7 cellular contexts compared by ENCODE assay signal in the genomic region with DNA sequence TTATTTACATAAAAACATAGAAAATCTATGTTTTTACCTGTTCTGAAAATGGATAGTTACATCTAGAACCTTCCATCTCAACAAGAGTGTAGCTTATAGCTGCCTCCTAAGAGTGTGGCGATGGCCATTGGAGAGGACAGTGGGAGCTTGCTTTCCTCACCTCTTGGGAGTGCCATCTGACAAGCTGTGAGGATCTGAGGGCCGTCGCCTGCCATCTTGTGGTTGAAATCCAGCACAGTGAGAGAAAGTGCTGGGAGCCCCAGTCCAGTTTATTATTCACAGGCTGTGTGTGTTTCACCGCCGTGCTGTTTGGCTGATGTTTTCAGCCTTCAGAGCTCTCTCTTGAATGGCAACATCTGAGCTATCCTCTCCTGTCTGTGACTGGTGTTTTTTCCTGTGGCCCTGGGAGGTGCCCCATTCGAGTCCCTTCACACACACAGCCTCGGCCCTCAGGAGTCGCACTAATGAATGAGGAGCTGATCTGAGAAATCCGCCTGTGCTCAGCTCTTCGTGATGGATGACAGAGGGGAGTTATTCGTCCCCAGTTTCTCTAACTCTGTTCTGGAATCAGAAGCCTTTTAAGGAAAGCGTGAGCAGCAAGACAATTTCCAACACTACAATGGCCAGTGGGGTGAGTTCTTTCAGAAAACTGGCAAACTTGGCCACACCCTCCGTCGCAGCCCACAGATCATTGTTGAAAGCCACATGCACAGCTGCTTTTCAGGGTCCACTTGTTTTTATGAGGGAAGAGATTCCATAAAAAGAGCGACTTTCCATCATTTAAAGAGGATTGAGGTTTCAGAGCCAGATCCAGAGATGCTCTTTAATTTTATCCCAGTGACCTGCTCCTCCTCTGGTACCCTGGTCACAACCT.
DNase-seq lines count a peak whose midpoint lies in the region; ATAC-seq and TF ChIP-seq lines count a peak whose summit lies in the region.

No MANE protein-coding gene starts in this region.

- peak overlapping the region; percentile 1 for H3K27ac ChIP-seq in left ventricle myocardium inferior (replicated peaks)

- DNase-seq in GM04503 (ENCODE audit: low read depth) (peak; percentile 30), NCI-H524 treated with DMSO at 0.1 percent for 48 hours (lab: John Stamatoyannopoulos, UW) (peak; percentile 39), amygdala (lab: John Stamatoyannopoulos, UW) (peak in 55 of 56 donors; percentile 6 to 92 (median 66)), left ventricle myocardium inferior (peak; percentile 71), retina (peak; percentile 81), NCI-H2029 (lab: John Stamatoyannopoulos, UW) (no peak)

- H3K4me1 ChIP-seq in left ventricle myocardium inferior: peaks cover 6% of the 10 kb centered on the region

- H3K36me3 ChIP-seq in left ventricle myocardium inferior: no peaks in the 10 kb centered on the region

- peak; percentile 86 for TF ChIP-seq CTCF in left ventricle myocardium inferior (IDR thresholded peaks at IDR 0.05; ENCODE audit: borderline replicate concordance)

- no peak overlapping the region for H3K4me3 ChIP-seq in left ventricle myocardium inferior

- H3K9me3 ChIP-seq in left ventricle myocardium inferior (replicated peaks): no peaks in the 10 kb centered on the region

- H3K27me3 ChIP-seq in left ventricle myocardium inferior (ENCODE audit: low read depth): no peaks in the 10 kb centered on the region

- ATAC-seq in HG02884 (IDR thresholded peaks at IDR 0.05; ENCODE audit: unreplicated experiment): peak; percentile 69

- intact Hi-C loops in left ventricle myocardium inferior (cut with micrococcal nuclease): loop anchor here (5.0 kb wide), 1 partner anchor 227 kb away; no protein-coding TSS in a partner anchor
